13 cellular contexts compared by ENCODE assay signal in genomic region chr15:99132584-99133287, GRCh38.
"Had no signal": no experiment of that assay in that cellular context is flagged by ENCODE, and none has a peak within 500 bp of the region (broad histone marks: within the 10 kb centered on the region; RNA-seq: fewer than 3 reads in every experiment).

No MANE protein-coding gene starts in this region.

- DNase-seq: activated naive CD4-positive, alpha-beta T cell treated with anti-CD3 and anti-CD28 coated beads, Interleukin-2, amount 50 U/mL, for 16 hours; effector memory CD4-positive, alpha-beta T cell; naive B cell; stimulated activated CD4-positive, alpha-beta T cell treated with anti-CD3 and anti-CD28 coated beads, Interleukin-12 subunit alpha, Interleukin-12 subunit beta, amount 100 ng/mL, for 4 hours; stimulated activated naive CD8-positive, alpha-beta T cell treated with anti-CD3 and anti-CD28 coated beads, Interleukin-15, Interleukin-2, amounts not matched to agents 100 U/mL and 50 U/mL, for 24 hours; SW 1271 had no signal

- H3K27ac Mint-ChIP-seq: activated T-helper 2 cell treated with anti-CD3 and anti-CD28 coated beads, Interferon-gamma antibody, Interleukin-2, Interleukin-4, amounts not matched to agents 10 μg/mL and 5 μg/mL and 100 μg/mL, durations not matched to agents 14 hours and 24 hours and 36 hours had no signal

- H3K27me3 Mint-ChIP-seq: central memory CD8-positive, alpha-beta T cell had no signal

- H3K9me3 ChIP-seq: right lobe of liver had no signal

- ATAC-seq: activated CD4-positive, CD25-positive, alpha-beta regulatory T cell treated with anti-CD3 and anti-CD28 coated beads, Interleukin-2, amount 50 U/mL, for 24 hours; stimulated activated naive CD8-positive, alpha-beta T cell treated with anti-CD3 and anti-CD28 coated beads, Interleukin-15, Interleukin-2, amounts not matched to agents 100 U/mL and 50 U/mL, for 24 hours had no signal

- H3K9me3 Mint-ChIP-seq: activated T-helper 2 cell treated with anti-CD3 and anti-CD28 coated beads, Interferon-gamma antibody, Interleukin-2, Interleukin-4, amounts not matched to agents 10 μg/mL and 5 μg/mL and 100 μg/mL, durations not matched to agents 14 hours and 24 hours and 36 hours; central memory CD8-positive, alpha-beta T cell; naive B cell had no signal

- FAIRE-seq: islet of Langerhans, urothelium cell line had no signal

- H3K36me3 Mint-ChIP-seq: naive B cell had no signal

- H3K4me3 Mint-ChIP-seq: central memory CD8-positive, alpha-beta T cell; naive B cell had no signal

- H3K27me3 ChIP-seq: right lobe of liver had no signal

- H3K4me3 ChIP-seq: right lobe of liver had no signal

- H3K27ac ChIP-seq: epithelial cell of prostate, right lobe of liver had no signal
